In the genomic region with DNA sequence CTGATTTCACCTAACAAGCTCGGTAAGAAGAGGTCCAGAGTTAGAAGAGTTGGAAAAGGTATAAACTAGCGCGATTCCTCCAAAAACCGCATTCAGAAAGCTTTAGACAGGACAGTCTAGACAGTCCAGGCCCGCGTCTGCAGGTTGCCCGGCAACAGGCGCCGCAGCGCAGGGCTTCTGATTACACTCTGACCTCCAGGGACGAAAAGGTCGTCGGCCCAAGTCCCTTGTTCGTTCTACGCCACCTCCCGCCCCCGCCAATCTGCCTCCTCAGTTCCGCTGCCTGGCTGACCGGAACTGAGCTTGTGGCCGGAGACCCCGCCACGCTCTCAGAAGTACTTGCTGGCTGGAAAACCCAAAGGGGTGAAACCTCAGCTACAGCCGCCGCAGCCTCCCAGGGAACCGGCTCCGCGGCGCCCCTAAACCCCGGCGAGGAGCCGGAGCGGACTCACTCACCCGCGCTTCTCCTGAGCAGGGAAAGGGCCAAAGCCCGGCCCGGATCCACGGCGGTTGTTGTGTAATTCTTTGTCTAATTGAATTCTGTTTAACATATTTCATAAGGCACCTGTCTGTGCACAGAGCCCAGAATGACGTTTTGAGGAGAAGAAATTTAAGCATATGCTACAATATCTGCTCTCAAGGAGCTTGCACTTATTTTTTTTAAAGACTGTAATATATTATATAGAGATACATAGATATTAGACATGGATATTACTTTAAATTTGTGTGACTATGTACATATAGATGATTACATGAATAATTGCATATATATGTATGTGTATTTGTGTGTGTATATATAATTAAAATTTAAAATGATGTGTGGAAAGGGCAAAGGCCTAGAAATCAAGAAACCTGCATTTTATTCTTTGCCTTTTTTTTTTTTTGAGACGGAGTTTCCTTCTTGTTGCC, we compare ENCODE assay signal across 8 cellular contexts. TPM values are rescaled to one million over a fixed set of nuclear protein-coding genes. Genes with fewer than 3 reads are reported as not detected.
DNase-seq lines count a peak whose midpoint lies in the region; ATAC-seq and TF ChIP-seq lines count a peak whose summit lies in the region.

A gene (minus strand): TSS at position 407 of the 909 bp plus-strand sequence. CDS start 3,826 bp downstream, outside the sequence.

- DNase-seq in GM13976 (ENCODE audit: low spot score) (peak; percentile 86), NCI-H1105 (lab: John Stamatoyannopoulos, UW) (peak; percentile 85), T-helper 1 cell (peak; percentile 31 to 57 (median 47)), anterior cingulate cortex (lab: John Stamatoyannopoulos, UW) (peak in 56 of 58 donors; percentile 10 to 87 (median 64)), hepatic stellate cell (ENCODE audit: low spot score) (peak; percentile 78), pulmonary artery endothelial cell (ENCODE audit: low read depth, low spot score) (peak; percentile 46), GF-D8 (lab: John Stamatoyannopoulos, UW) (no peak)

- peak; percentile 86 for ATAC-seq in HG02678 (IDR thresholded peaks at IDR 0.05; ENCODE audit: unreplicated experiment)

- in situ Hi-C loops in GM13976 (cut with MboI; ENCODE audit: low sequenced_read_pairs, unreplicated experiment): loop anchor here (10.0 to 25.0 kb wide), 2 partner anchors 155 to 707 kb away; a partner anchor contains a TSS

- TF ChIP-seq CTCF in GM13976 (IDR thresholded peaks at IDR 0.05; ENCODE audit: borderline replicate concordance, control extremely low read depth, extremely low read depth, insufficient read depth, missing control alignments): no peak

RNA-seq across cellular contexts. Expression of the gene that starts here (rescaled TPM):
- 1.7 and 2.0 TPM in 2 replicates for total RNA-seq in pulmonary artery endothelial cell
